ENCODE assay signal across 8 cellular contexts in the genomic region with DNA sequence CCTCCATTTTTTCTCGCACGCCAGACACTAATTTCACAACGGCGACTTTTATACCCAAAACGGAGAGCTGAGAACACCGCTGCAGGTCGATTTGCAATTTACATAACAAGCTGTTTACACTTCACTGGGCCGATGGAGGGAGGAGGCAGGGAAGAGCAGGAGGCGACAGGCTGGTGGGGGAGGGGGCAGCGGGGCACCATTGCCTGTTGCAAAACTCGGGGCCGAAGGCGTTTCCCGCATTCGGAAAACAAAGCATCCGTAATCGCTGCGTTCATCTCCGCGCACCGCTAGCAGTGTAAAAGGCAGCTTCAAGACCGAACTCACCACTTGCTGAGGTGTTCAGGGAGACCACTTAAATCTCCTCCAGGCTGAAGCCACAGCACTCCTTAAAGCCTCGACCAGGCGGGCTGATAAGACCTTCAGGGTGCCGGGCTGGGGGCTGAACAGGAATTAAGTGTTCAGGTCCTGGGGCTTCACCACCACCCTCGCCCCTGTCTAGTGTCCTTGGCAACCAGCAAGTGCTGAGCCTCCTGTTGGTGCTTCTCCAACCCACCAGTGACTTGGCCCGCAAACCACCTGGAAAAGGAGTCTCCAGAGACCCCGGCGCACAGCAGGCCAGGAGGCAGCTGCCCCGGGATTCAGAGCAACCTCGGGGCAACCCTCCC. TPM values are rescaled to one million over a fixed set of nuclear protein-coding genes. Genes with fewer than 3 reads are reported as not detected.
DNase-seq lines count a peak whose midpoint lies in the region; ATAC-seq and TF ChIP-seq lines count a peak whose summit lies in the region.

No MANE protein-coding gene starts in this region.

- POLR2A ChIA-PET in naive thymus-derived CD8-positive, alpha-beta T cell (lab: Charles Lee): no interaction called here

- peaks cover 27 to 32% (median 28%) of the 10 kb centered on the region in 3 donors for H3K4me1 Mint-ChIP-seq in IgD-negative memory B cell
- H3K4me1 Mint-ChIP-seq in naive thymus-derived CD8-positive, alpha-beta T cell: peaks cover 22 to 52% (median 47%) of the 10 kb centered on the region in 4 donors

- peaks cover 60% of the 10 kb centered on the region for H3K27me3 Mint-ChIP-seq in IgD-negative memory B cell
- peaks cover 44 to 72% (median 62%) of the 10 kb centered on the region in 5 donors for H3K27me3 Mint-ChIP-seq in naive thymus-derived CD8-positive, alpha-beta T cell

- DNase-seq in DMS79 (lab: John Stamatoyannopoulos, UW) (peak; percentile 26), adipocyte (ENCODE audit: low read depth) (no peak), ureter (ENCODE audit: low spot score) (no peak), WERI-Rb-1 (no peak)
- peak in 2 of 10 donors; percentile 11 to 45 for DNase-seq in naive thymus-derived CD8-positive, alpha-beta T cell

- H3K9ac ChIP-seq in adipocyte (ENCODE audit: low read length): no peak overlapping the region

- H3K9me3 Mint-ChIP-seq in IgD-negative memory B cell: peaks cover 0 to 9% (median 0%) of the 10 kb centered on the region in 3 donors
- peaks cover 0 to 5% (median 0%) of the 10 kb centered on the region in 9 donors for H3K9me3 Mint-ChIP-seq in naive thymus-derived CD8-positive, alpha-beta T cell

- H3K4me3 ChIP-seq in adipocyte (ENCODE audit: low read length) (peak overlapping the region; percentile 42), WERI-Rb-1 (ENCODE audit: low read depth, low read length) (no peak overlapping the region; the same call in 1 of the 2 replicates)

- H3K27me3 ChIP-seq in adipocyte (replicated peaks; ENCODE audit: control insufficient read depth, insufficient read depth, low read length) (peaks cover 56% of the 10 kb centered on the region), WERI-Rb-1 (ENCODE audit: insufficient read depth, low read depth, severe bottlenecking) (peaks cover 87% of the 10 kb centered on the region)

- H3K9me3 ChIP-seq in adipocyte (ENCODE audit: control insufficient read depth, low read length): no peaks in the 10 kb centered on the region
- no peaks in the 10 kb centered on the region for H3K9me3 ChIP-seq in WERI-Rb-1 (ENCODE audit: severe bottlenecking)

- H3K27ac ChIP-seq in WERI-Rb-1: no peak overlapping the region

- no peak for ATAC-seq in naive thymus-derived CD8-positive, alpha-beta T cell
- ATAC-seq in HG03457 (IDR thresholded peaks at IDR 0.05; ENCODE audit: unreplicated experiment) (no peak), HG02885 (IDR thresholded peaks at IDR 0.05; ENCODE audit: poor library complexity, unreplicated experiment) (no peak)

- no peaks in the 10 kb centered on the region for H3K36me3 Mint-ChIP-seq in IgD-negative memory B cell
- peaks cover 0 to 5% (median 4%) of the 10 kb centered on the region in 3 donors for H3K36me3 Mint-ChIP-seq in naive thymus-derived CD8-positive, alpha-beta T cell

- H3K27ac Mint-ChIP-seq in IgD-negative memory B cell: peak overlapping the region; percentile 80 to 93 (median 88)
- peak overlapping the region in 2 of 10 donors; percentile 13 to 75 for H3K27ac Mint-ChIP-seq in naive thymus-derived CD8-positive, alpha-beta T cell

- H3K36me3 ChIP-seq in adipocyte (ENCODE audit: control insufficient read depth, insufficient read depth, low read length, severe bottlenecking) (no peaks in the 10 kb centered on the region), WERI-Rb-1 (no peaks in the 10 kb centered on the region)

- H3K4me1 ChIP-seq in adipocyte (ENCODE audit: control insufficient read depth, insufficient read depth, low read length): peaks cover 32% of the 10 kb centered on the region

- no peak for TF ChIP-seq CTCF in WERI-Rb-1 (IDR thresholded peaks at IDR 0.05; ENCODE audit: low read depth, low read length)

- peak overlapping the region; percentile 63 to 91 (median 74) for H3K4me3 Mint-ChIP-seq in IgD-negative memory B cell
- peak overlapping the region in 9 of 10 donors; percentile 34 to 86 (median 74) for H3K4me3 Mint-ChIP-seq in naive thymus-derived CD8-positive, alpha-beta T cell

RNA-seq across cellular contexts. Expression of a gene that starts 2.0 kb away (rescaled TPM):
- polyA plus RNA-seq in IgD-negative memory B cell: not detected
- total RNA-seq in naive thymus-derived CD8-positive, alpha-beta T cell: not detected
- polyA plus RNA-seq in naive thymus-derived CD8-positive, alpha-beta T cell: not detected
- 41.9 TPM for total RNA-seq in ureter

Comparison
In these comparisons a context has a peak if more than half of its experiments do, and no peak if none do; other contexts are left out.
1. RNA of a gene that starts 2.0 kb away (total RNA-seq): 41.9 TPM in ureter (single experiment); not detected in naive thymus-derived CD8-positive, alpha-beta T cell; every median in the first group is over 10 times any median in the second.